ENCODE assay signal across 24 cellular contexts in the genomic region with DNA sequence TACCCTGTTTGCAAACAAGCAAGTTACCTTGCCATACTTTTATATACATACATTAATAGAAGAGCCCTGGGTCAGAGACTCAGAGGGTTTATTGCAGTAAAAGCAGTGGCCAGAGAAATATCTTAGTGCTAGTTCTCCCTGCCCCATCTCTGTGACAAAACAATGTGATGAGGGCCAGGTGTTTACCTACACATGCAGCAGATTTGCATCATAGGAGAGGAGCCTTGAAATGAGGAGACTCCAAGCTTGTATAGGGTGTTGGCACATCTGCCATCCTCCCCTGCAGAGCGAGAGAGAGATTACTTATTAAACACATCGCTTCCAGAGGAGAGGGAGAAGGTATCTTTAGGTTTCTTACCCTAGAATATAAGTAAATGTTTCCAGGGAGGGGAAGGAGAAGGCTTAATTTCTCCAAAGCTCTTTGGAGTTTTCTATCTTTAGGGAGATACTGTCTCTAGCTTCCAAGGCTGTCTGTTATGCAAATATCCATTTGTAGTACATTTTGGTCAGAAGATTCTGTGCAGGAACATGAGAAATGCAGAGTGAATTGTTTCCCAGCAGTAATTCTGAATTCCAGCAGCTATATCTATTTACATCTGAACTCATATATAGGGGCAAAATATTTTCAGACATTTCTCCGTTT.
"Had no signal": no experiment of that assay in that cellular context is flagged by ENCODE, and none has a peak within 500 bp of the region (broad histone marks: within the 10 kb centered on the region; RNA-seq: fewer than 3 reads in every experiment).

No MANE protein-coding gene starts in this region.

- H3K27me3 Mint-ChIP-seq: activated B cell treated with CpG ODN at 0.5 μM for 24 hours; activated CD4-positive, alpha-beta T cell treated with anti-CD3 and anti-CD28 coated beads, Interleukin-2, amount 10 ng/mL, durations not matched to agents 24 days and 14 days; activated naive CD8-positive, alpha-beta T cell treated with anti-CD3 and anti-CD28 coated beads, Interleukin-2, amount 10 ng/mL, durations not matched to agents 7 days and 5 days; activated T-cell treated with anti-CD3 and anti-CD28 coated beads, Interleukin-2, amount 50 U/mL, for 24 hours; brain had no signal

- H3K4me1 Mint-ChIP-seq: activated CD4-positive, alpha-beta T cell treated with anti-CD3 and anti-CD28 coated beads, Interleukin-2, amount 10 ng/mL, durations not matched to agents 24 days and 14 days; nephron had no signal

- H3K27ac Mint-ChIP-seq: activated CD4-positive, alpha-beta T cell treated with anti-CD3 and anti-CD28 coated beads, Interleukin-2, amount 10 ng/mL, durations not matched to agents 24 days and 14 days; activated CD8-positive, alpha-beta T cell treated with anti-CD3 and anti-CD28 coated beads, Interleukin-2, amount 10 ng/mL, durations not matched to agents 7 days and 5 days; activated naive CD8-positive, alpha-beta T cell treated with anti-CD3 and anti-CD28 coated beads, Interleukin-2, amount 10 ng/mL, durations not matched to agents 7 days and 5 days; activated T-cell treated with anti-CD3 and anti-CD28 coated beads, Interleukin-2, amount 50 U/mL, for 24 hours; activated T-helper 2 cell treated with anti-CD3 and anti-CD28 coated beads, Interferon-gamma antibody, Interleukin-2, Interleukin-4, amounts not matched to agents 10 μg/mL and 5 μg/mL and 100 μg/mL, durations not matched to agents 14 hours and 24 hours and 36 hours; endodermal cell; T-helper 2 cell treated with Interferon-gamma antibody and Interleukin-4, amounts not matched to agents 5 μg/mL and 100 μg/mL, for 36 hours had no signal

- H3K4me3 Mint-ChIP-seq: activated B cell treated with CpG ODN at 0.5 μM for 24 hours; activated CD4-positive, alpha-beta T cell treated with anti-CD3 and anti-CD28 coated beads, Interleukin-2, amount 10 ng/mL, durations not matched to agents 24 days and 14 days; activated CD8-positive, alpha-beta T cell treated with anti-CD3 and anti-CD28 coated beads, Interleukin-2, amount 10 ng/mL, durations not matched to agents 7 days and 5 days; activated naive CD8-positive, alpha-beta T cell treated with anti-CD3 and anti-CD28 coated beads, Interleukin-2, amount 10 ng/mL, durations not matched to agents 7 days and 5 days; activated T-cell treated with anti-CD3 and anti-CD28 coated beads, Interleukin-2, amount 50 U/mL, for 24 hours; brain; endodermal cell; nephron; T-helper 2 cell treated with Interferon-gamma antibody and Interleukin-4, amounts not matched to agents 5 μg/mL and 100 μg/mL, for 36 hours had no signal

- H3K9me3 ChIP-seq: left lung, sigmoid colon, thyroid gland had no signal

- H3K27me3 ChIP-seq: left lung, sigmoid colon, spleen, thyroid gland had no signal

- H3K36me3 ChIP-seq: left lung, sigmoid colon, thyroid gland had no signal

- H3K36me3 Mint-ChIP-seq: activated naive CD8-positive, alpha-beta T cell treated with anti-CD3 and anti-CD28 coated beads, Interleukin-2, amount 10 ng/mL, durations not matched to agents 7 days and 5 days had no signal

- H3K27ac ChIP-seq: epithelial cell of prostate, left lung, parathyroid adenoma, sigmoid colon, spleen, thyroid gland had no signal

- H3K9me3 Mint-ChIP-seq: activated CD4-positive, alpha-beta T cell treated with anti-CD3 and anti-CD28 coated beads, Interleukin-2, amount 10 ng/mL, durations not matched to agents 24 days and 14 days; activated T-cell treated with anti-CD3 and anti-CD28 coated beads, Interleukin-2, amount 50 U/mL, for 24 hours had no signal

- ATAC-seq: activated CD8-positive, alpha-beta T cell treated with anti-CD3 and anti-CD28 coated beads, Interleukin-2, amount 10 ng/mL, durations not matched to agents 7 days and 5 days; left lung had no signal

- H3K4me1 ChIP-seq: parathyroid adenoma, thyroid gland had no signal

- DNase-seq: activated B cell treated with CpG ODN at 0.5 μM for 24 hours; activated CD4-positive, alpha-beta T cell treated with anti-CD3 and anti-CD28 coated beads, Interleukin-2, amount 10 ng/mL, durations not matched to agents 24 days and 14 days; activated CD8-positive, alpha-beta T cell treated with anti-CD3 and anti-CD28 coated beads, Interleukin-2, amount 10 ng/mL, durations not matched to agents 7 days and 5 days; activated naive CD4-positive, alpha-beta T cell treated with Interleukin-2 at 50 U/mL for 16 hours; activated naive CD8-positive, alpha-beta T cell treated with anti-CD3 and anti-CD28 coated beads, Interleukin-2, amount 10 ng/mL, durations not matched to agents 7 days and 5 days; activated T-cell treated with anti-CD3 and anti-CD28 coated beads, Interleukin-2, amount 50 U/mL, for 24 hours; central memory CD4-positive, alpha-beta T cell; endodermal cell; glutamatergic neuron; left lung; mammary epithelial cell; midbrain; sigmoid colon; spleen; stimulated activated CD4-positive, alpha-beta T cell treated with anti-CD3 and anti-CD28 coated beads, Interleukin-4, amount 100 ng/mL, for 4 hours; stimulated activated naive CD4-positive, alpha-beta T cell; thyroid gland had no signal

- FAIRE-seq: TTC549 had no signal

- H3K4me3 ChIP-seq: left lung, sigmoid colon, spleen, thyroid gland had no signal
